ENCODE assay signal across 8 cellular contexts in genomic region chr21:34129039-34129891, GRCh38. TPM values are rescaled to one million over a fixed set of nuclear protein-coding genes. Genes with fewer than 3 reads are reported as not detected.
DNase-seq lines count a peak whose midpoint lies in the region; ATAC-seq and TF ChIP-seq lines count a peak whose summit lies in the region.

No MANE protein-coding gene starts in this region.

- peaks cover 81% of the 10 kb centered on the region for H3K4me1 Mint-ChIP-seq in chondrocyte (ENCODE audit: low read depth)

- peak overlapping the region; percentile 38 to 78 for H3K27ac ChIP-seq in left lung

- H3K4me3 ChIP-seq in left lung: no peak overlapping the region

- no peaks in the 10 kb centered on the region for H3K27me3 ChIP-seq in left lung

- ATAC-seq in left lung (peak; percentile 83), GM18517 (IDR thresholded peaks at IDR 0.05; ENCODE audit: unreplicated experiment) (no peak), HG02588 (IDR thresholded peaks at IDR 0.05; ENCODE audit: unreplicated experiment) (no peak)

- intact Hi-C loops in left lung (cut with DNase I): no loop called here

- H3K36me3 ChIP-seq in left lung: peaks cover 0 to 27% of the 10 kb centered on the region in 2 donors

- peaks cover 8% of the 10 kb centered on the region for H3K9me3 Mint-ChIP-seq in chondrocyte (ENCODE audit: low read depth)

- H3K27me3 Mint-ChIP-seq in chondrocyte (ENCODE audit: low read depth): no peaks in the 10 kb centered on the region

- H3K9me3 ChIP-seq in left lung: no peaks in the 10 kb centered on the region

- peak overlapping the region; percentile 63 for H3K4me3 Mint-ChIP-seq in chondrocyte (ENCODE audit: unreplicated experiment)

- peaks cover 17 to 54% of the 10 kb centered on the region in 2 donors for H3K4me1 ChIP-seq in left lung

- peaks cover 10% of the 10 kb centered on the region for H3K36me3 Mint-ChIP-seq in chondrocyte (ENCODE audit: low read depth)

- TF ChIP-seq CTCF in chondrocyte (IDR thresholded peaks at IDR 0.05): peak; percentile 82
- peak in 1 of 2 donors; percentile 13 for TF ChIP-seq CTCF in left lung (IDR thresholded peaks at IDR 0.05)

- in situ Hi-C loops in ACHN (cut with HindIII; ENCODE audit: low pct_ligation_motif_present, low pct_unique_long_range_greater_than_20kb, low sequenced_read_pairs): no loop called here

- peak; percentile 53 for DNase-seq in ACHN
- peak; percentile 29 to 60 for DNase-seq in Kasumi-1 (lab: John Stamatoyannopoulos, UW)
- peak; percentile 81 for DNase-seq in activated CD4-positive, alpha-beta T cell treated with anti-CD3 and anti-CD28 coated beads for 48 hours
- no peak for DNase-seq in chondrocyte (ENCODE audit: low spot score)
- DNase-seq in left lung: no peak
- DNase-seq in stimulated activated CD4-positive, alpha-beta T cell treated with anti-CD3 and anti-CD28 coated beads, Interleukin-4, amount 100 ng/mL, for 1 hour: peak; percentile 61

- peak overlapping the region; percentile 97 for H3K27ac Mint-ChIP-seq in chondrocyte (ENCODE audit: unreplicated experiment)

RNA-seq across cellular contexts. Expression of gene MRPS6, which starts 55.9 kb away (rescaled TPM):
- total RNA-seq in chondrocyte (102 to 106 TPM (median 104 TPM) in 3 replicates), left lung (10 to 100 TPM; 50.5 to 76.0 TPM)

RNA-seq across cellular contexts. Expression of gene SLC5A3, which starts 55.9 kb away (rescaled TPM):
- total RNA-seq in chondrocyte (47.6 to 92.7 TPM (median 48.0 TPM) in 3 replicates), left lung (10 to 100 TPM; 27.3 to 33.4 TPM)

Comparison
In these comparisons a context has a peak if more than half of its experiments do, and no peak if none do; other contexts are left out.
1. DNase-seq: peak in ACHN (single experiment), Kasumi-1 (2 of 2), activated CD4-positive, alpha-beta T cell treated with anti-CD3 and anti-CD28 coated beads for 48 hours (single experiment) and stimulated activated CD4-positive, alpha-beta T cell treated with anti-CD3 and anti-CD28 coated beads, Interleukin-4, amount 100 ng/mL, for 1 hour (single experiment); none in chondrocyte (single experiment) and left lung (0 of 2).